Comparison of ENCODE assay signal across 11 cellular contexts in the genomic region with DNA sequence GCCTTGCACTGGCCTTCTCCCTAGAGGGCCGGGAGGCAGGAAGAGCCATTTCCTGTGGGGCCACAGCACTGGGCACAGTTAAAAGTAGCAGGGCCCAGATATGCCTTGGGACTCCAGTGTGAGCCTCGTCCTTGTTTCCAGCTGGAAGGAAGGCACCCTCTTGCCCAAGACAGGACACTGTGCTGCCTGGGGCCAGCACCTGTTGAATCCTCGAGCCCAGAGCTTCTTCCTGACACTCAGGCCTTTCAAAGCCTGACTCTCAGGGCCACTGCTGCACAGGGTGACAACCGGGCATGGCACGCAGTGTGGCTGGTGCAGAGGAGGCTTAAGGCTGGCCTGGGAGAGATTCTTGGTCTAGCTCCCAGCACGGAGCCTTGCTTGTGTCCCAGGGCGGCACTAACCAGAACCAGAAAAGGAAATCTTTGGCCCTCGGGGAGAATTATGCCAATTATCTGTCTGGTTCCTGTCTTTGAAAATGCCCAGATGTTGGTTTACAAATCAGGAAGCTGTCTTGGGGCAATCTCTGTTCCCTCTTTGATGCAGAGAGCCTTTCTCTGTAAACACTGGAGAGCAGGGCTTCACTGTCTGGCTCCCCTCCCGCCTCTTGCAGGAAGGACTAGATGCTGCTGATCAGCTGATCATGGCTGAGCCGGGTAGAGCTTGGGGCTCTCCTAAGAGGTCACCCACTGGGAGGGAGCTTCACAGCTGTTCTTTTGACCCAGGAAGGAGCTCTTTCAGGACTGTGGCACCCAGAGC. TPM values are rescaled to one million over a fixed set of nuclear protein-coding genes. Genes with fewer than 3 reads are reported as not detected.
DNase-seq lines count a peak whose midpoint lies in the region; ATAC-seq and TF ChIP-seq lines count a peak whose summit lies in the region.
"Had no signal": no experiment of that assay in that cellular context is flagged by ENCODE, and none has a peak within 500 bp of the region (broad histone marks: within the 10 kb centered on the region; RNA-seq: fewer than 3 reads in every experiment).

No MANE protein-coding gene starts in this region.

- no peaks in the 10 kb centered on the region for H3K9me3 ChIP-seq in mucosa of rectum (ENCODE audit: control insufficient read depth in 2 of 2, low read length in 2 of 2)
- H3K9me3 ChIP-seq: Caco-2 had no signal

- ATAC-seq in GM18873 (IDR thresholded peaks at IDR 0.05; ENCODE audit: low FRiP score, unreplicated experiment), result no peak

- no peak for TF ChIP-seq CTCF in dorsolateral prefrontal cortex (IDR thresholded peaks at IDR 0.05 in 54 of 56, conservative IDR thresholded peaks at IDR 0.05 in 2 of 56; ENCODE audit: low read depth in 1 of 56, partially characterized antibody in 56 of 56)

- intact Hi-C loops in dorsolateral prefrontal cortex (cut with DNase I), result loop anchor here in 1 of 2 donors (5.0 to 10.0 kb wide), 2 partner anchors 33 to 51 kb away; no protein-coding TSS in a partner anchor

- DNase-seq in 8988T (peak; percentile 9), NAMALWA (ENCODE audit: low spot score) (peak; percentile 17), dorsolateral prefrontal cortex (peak in 7 of 10 donors; percentile 25 to 74 (median 63)), DMS114 treated with DMSO at 0.1 percent for 48 hours (lab: John Stamatoyannopoulos, UW; ENCODE audit: unreplicated experiment) (no peak), NCI-H774 (lab: John Stamatoyannopoulos, UW) (no peak), NCI-H2107 treated with DMSO at 0.1 percent for 48 hours (lab: John Stamatoyannopoulos, UW; ENCODE audit: unreplicated experiment) (no peak)
- DNase-seq: activated CD4-positive, alpha-beta T cell treated with anti-CD3 and anti-CD28 coated beads, Interleukin-2, amount 50 U/mL, for 48 hours; Caco-2; NCI-H1092 treated with DMSO at 0.1 percent for 48 hours had no signal

- H3K36me3 ChIP-seq in mucosa of rectum (ENCODE audit: control insufficient read depth in 2 of 2, insufficient read depth in 2 of 2, low read length in 2 of 2), result no peaks in the 10 kb centered on the region

- H3K4me1 ChIP-seq in mucosa of rectum (ENCODE audit: control insufficient read depth in 2 of 2, insufficient read depth in 2 of 2, low read length in 2 of 2), result peaks cover 24 to 34% of the 10 kb centered on the region in 2 donors

- no peaks in the 10 kb centered on the region for H3K27me3 ChIP-seq in dorsolateral prefrontal cortex
- H3K27me3 ChIP-seq in mucosa of rectum (ENCODE audit: control insufficient read depth in 2 of 2, insufficient read depth in 2 of 2, low read length in 2 of 2), result no peaks in the 10 kb centered on the region

- peak overlapping the region; percentile 20 to 94 (median 87) for H3K27ac ChIP-seq in dorsolateral prefrontal cortex
- H3K27ac ChIP-seq in mucosa of rectum (ENCODE audit: low read depth in 2 of 2, low read length in 2 of 2), result peak overlapping the region; percentile 39 to 53

- H3K9ac ChIP-seq in mucosa of rectum (ENCODE audit: low read depth in 1 of 2, low read length in 2 of 2), result no peak overlapping the region

- H3K4me3 ChIP-seq in dorsolateral prefrontal cortex (peak overlapping the region in 3 of 59 donors; percentile 2 to 9 (median 3)), mucosa of rectum (ENCODE audit: low read length in 2 of 2) (no peak overlapping the region)

RNA-seq across cellular contexts. Expression of gene LDHD, which starts 11.1 kb away (rescaled TPM):
- total RNA-seq in dorsolateral prefrontal cortex, result 10 to 100 TPM; 13.5 to 41.4 (median 22.3) TPM

RNA-seq across cellular contexts. Expression of gene ZFP1, which starts 42.8 kb away (rescaled TPM):
- total RNA-seq in dorsolateral prefrontal cortex, result 10 to 100 TPM; 23.0 to 53.7 (median 36.8) TPM

Comparison
In these comparisons a context has a peak if more than half of its experiments do, and no peak if none do; other contexts are left out.
1. DNase-seq: peak in 8988T (single experiment), NAMALWA (single experiment) and dorsolateral prefrontal cortex (7 of 10); none in DMS114 treated with DMSO at 0.1 percent for 48 hours (single experiment), NCI-H774 (single experiment) and NCI-H2107 treated with DMSO at 0.1 percent for 48 hours (single experiment).